Comparison of ENCODE assay signal across 18 cellular contexts in the genomic region with DNA sequence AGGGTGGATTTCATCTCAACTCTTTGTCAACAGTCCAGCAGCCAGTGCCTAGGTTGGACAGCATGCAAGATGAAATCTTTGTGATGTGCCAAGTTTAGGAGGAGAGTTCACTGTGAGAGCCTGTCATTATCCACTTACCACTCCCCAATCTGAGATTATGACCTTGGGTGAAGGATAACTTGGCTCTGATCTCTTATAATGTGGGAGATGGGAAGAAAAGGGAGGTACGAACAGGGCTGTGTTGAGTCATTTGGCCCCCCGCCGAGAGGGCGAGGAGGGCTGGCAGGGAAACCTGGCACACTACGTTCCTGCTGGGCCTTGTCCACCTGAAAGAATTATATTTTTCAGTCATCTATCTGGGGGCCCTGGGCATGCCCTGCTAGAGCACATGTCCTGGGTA. TPM values are rescaled to one million over a fixed set of nuclear protein-coding genes. Genes with fewer than 3 reads are reported as not detected.
DNase-seq lines count a peak whose midpoint lies in the region; ATAC-seq and TF ChIP-seq lines count a peak whose summit lies in the region.
"Had no signal": no experiment of that assay in that cellular context is flagged by ENCODE, and none has a peak within 500 bp of the region (broad histone marks: within the 10 kb centered on the region; RNA-seq: fewer than 3 reads in every experiment).

No MANE protein-coding gene starts in this region.

- TF ChIP-seq CTCF in brain (conservative IDR thresholded peaks at IDR 0.05) (no peak), right atrium auricular region (IDR thresholded peaks at IDR 0.05) (no peak)

- peak overlapping the region; percentile 58 to 77 for H3K27ac ChIP-seq in right atrium auricular region
- H3K27ac ChIP-seq in stomach smooth muscle (ENCODE audit: low read length): peak overlapping the region; percentile 64
- H3K27ac ChIP-seq: prostate gland had no signal

- H3K4me3 ChIP-seq in MG63 (no peak overlapping the region), right atrium auricular region (no peak overlapping the region), stomach smooth muscle (ENCODE audit: low read length in 2 of 2) (no peak overlapping the region), HAP-1 (no peak overlapping the region)
- H3K4me3 ChIP-seq: prostate gland had no signal

- H3K9ac ChIP-seq in stomach smooth muscle (ENCODE audit: low read length in 2 of 2): no peak overlapping the region

- H3K4me1 ChIP-seq in right atrium auricular region: peaks cover 0 to 83% of the 10 kb centered on the region in 2 donors
- peaks cover 39% of the 10 kb centered on the region for H3K4me1 ChIP-seq in stomach smooth muscle (ENCODE audit: control insufficient read depth, insufficient read depth, low read length)
- peaks cover 24% of the 10 kb centered on the region for H3K4me1 ChIP-seq in HAP-1
- H3K4me1 ChIP-seq: prostate gland had no signal

- no peak overlapping the region for H3K4me3 Mint-ChIP-seq in brain
- H3K4me3 Mint-ChIP-seq: activated naive CD8-positive, alpha-beta T cell; CD4-positive, alpha-beta memory T cell; mesothelial cell of epicardium; stimulated activated naive CD8-positive, alpha-beta T cell treated with anti-CD3 and anti-CD28 coated beads, Interleukin-15, amount 100 ng/mL, for 72 hours had no signal

- no peaks in the 10 kb centered on the region for H3K9me3 Mint-ChIP-seq in brain
- H3K9me3 Mint-ChIP-seq: CD4-positive, alpha-beta memory T cell; mesothelial cell of epicardium; stimulated activated naive CD8-positive, alpha-beta T cell treated with anti-CD3 and anti-CD28 coated beads, Interleukin-15, amount 100 ng/mL, for 72 hours had no signal

- peaks cover 16% of the 10 kb centered on the region for H3K36me3 ChIP-seq in MG63
- H3K36me3 ChIP-seq in right atrium auricular region: no peaks in the 10 kb centered on the region
- peaks cover 8 to 16% of the 10 kb centered on the region in 2 donors for H3K36me3 ChIP-seq in stomach smooth muscle (ENCODE audit: control insufficient read depth in 2 of 2, insufficient read depth in 2 of 2, low read length in 2 of 2)
- no peaks in the 10 kb centered on the region for H3K36me3 ChIP-seq in HAP-1 (replicated peaks)
- H3K36me3 ChIP-seq: prostate gland had no signal

- no peaks in the 10 kb centered on the region for H3K27me3 Mint-ChIP-seq in brain

- no peak for ATAC-seq in HG02870 (IDR thresholded peaks at IDR 0.05; ENCODE audit: unreplicated experiment)
- ATAC-seq: stimulated activated naive CD8-positive, alpha-beta T cell treated with anti-CD3 and anti-CD28 coated beads, Interleukin-15, amount 100 ng/mL, for 72 hours had no signal

- peaks cover 6% of the 10 kb centered on the region for H3K36me3 Mint-ChIP-seq in brain
- H3K36me3 Mint-ChIP-seq: activated naive CD8-positive, alpha-beta T cell; CD4-positive, alpha-beta memory T cell; mesothelial cell of epicardium had no signal

- no peaks in the 10 kb centered on the region for H3K27me3 ChIP-seq in MG63
- H3K27me3 ChIP-seq in right atrium auricular region: no peaks in the 10 kb centered on the region
- H3K27me3 ChIP-seq in stomach smooth muscle (ENCODE audit: control insufficient read depth in 1 of 2, insufficient read depth in 2 of 2, low read length in 2 of 2): no peaks in the 10 kb centered on the region
- no peaks in the 10 kb centered on the region for H3K27me3 ChIP-seq in HAP-1 (ENCODE audit: low read depth)

- in situ Hi-C loops in HAP-1 (cut with MboI; ENCODE audit: low sequenced_read_pairs): no loop called here

- DNase-seq in MG63 (peak; percentile 93), right atrium auricular region (ENCODE audit: low spot score) (peak; percentile 64), NCI-H2029 treated with DMSO at 0.1 percent for 48 hours (lab: John Stamatoyannopoulos, UW) (no peak), HAP-1 (ENCODE audit: low spot score in 2 of 2) (no peak), GOT3 (lab: John Stamatoyannopoulos, UW) (no peak)
- DNase-seq: activated CD4-positive, alpha-beta T cell treated with anti-CD3 and anti-CD28 coated beads, Interleukin-2, amount 50 U/mL, for 1 hour; CD4-positive, alpha-beta memory T cell; NCI-H1694 treated with DMSO at 0.1 percent for 48 hours; stimulated activated CD4-positive, alpha-beta T cell treated with anti-CD3 and anti-CD28 coated beads, Interleukin-4, amount 100 ng/mL, for 4 hours; stimulated activated naive CD8-positive, alpha-beta T cell treated with anti-CD3 and anti-CD28 coated beads, Interleukin-15, amount 100 ng/mL, for 72 hours; T-helper 2 cell had no signal

- peak overlapping the region in 3 of 5 experiments; percentile 19 to 78 (median 62) for H3K27ac Mint-ChIP-seq in brain
- H3K27ac Mint-ChIP-seq: activated naive CD8-positive, alpha-beta T cell; CD4-positive, alpha-beta memory T cell; mesothelial cell of epicardium; stimulated activated naive CD8-positive, alpha-beta T cell treated with anti-CD3 and anti-CD28 coated beads, Interleukin-15, amount 100 ng/mL, for 72 hours had no signal

- no peaks in the 10 kb centered on the region for H3K9me3 ChIP-seq in MG63
- H3K9me3 ChIP-seq in right atrium auricular region: no peaks in the 10 kb centered on the region
- no peaks in the 10 kb centered on the region for H3K9me3 ChIP-seq in stomach smooth muscle (ENCODE audit: control insufficient read depth in 2 of 2, low read length in 2 of 2)
- H3K9me3 ChIP-seq in HAP-1: no peaks in the 10 kb centered on the region
- H3K9me3 ChIP-seq: prostate gland had no signal

- peaks cover 77% of the 10 kb centered on the region for H3K4me1 Mint-ChIP-seq in brain
- H3K4me1 Mint-ChIP-seq: CD4-positive, alpha-beta memory T cell; stimulated activated naive CD8-positive, alpha-beta T cell treated with anti-CD3 and anti-CD28 coated beads, Interleukin-15, amount 100 ng/mL, for 72 hours had no signal

RNA-seq across cellular contexts. Expression of a gene that starts 35.8 kb away (rescaled TPM):
- 13.0 and 52.1 TPM in 2 replicates for total RNA-seq in MG63 (2014; rRNA removed; shearing (Covaris generic); ENCODE audit: low replicate concordance)
- polyA plus RNA-seq in brain (ENCODE audit: insufficient read depth, low read depth, low replicate concordance): 7.0 TPM
- 10 to 100 TPM; 37.2 to 47.1 TPM for total RNA-seq in right atrium auricular region
- total RNA-seq: CD4-positive, alpha-beta memory T cell; OCI-LY7 had no signal
- polyA plus RNA-seq: CD4-positive, alpha-beta memory T cell had no signal

Comparison
In these comparisons a context has a peak if more than half of its experiments do, and no peak if none do; other contexts are left out.
1. DNase-seq: peak in MG63 (single experiment) and right atrium auricular region (single experiment); none in NCI-H2029 treated with DMSO at 0.1 percent for 48 hours (single experiment), HAP-1 (0 of 2) and GOT3 (single experiment).